2 cellular contexts compared by ENCODE assay signal in the genomic region with DNA sequence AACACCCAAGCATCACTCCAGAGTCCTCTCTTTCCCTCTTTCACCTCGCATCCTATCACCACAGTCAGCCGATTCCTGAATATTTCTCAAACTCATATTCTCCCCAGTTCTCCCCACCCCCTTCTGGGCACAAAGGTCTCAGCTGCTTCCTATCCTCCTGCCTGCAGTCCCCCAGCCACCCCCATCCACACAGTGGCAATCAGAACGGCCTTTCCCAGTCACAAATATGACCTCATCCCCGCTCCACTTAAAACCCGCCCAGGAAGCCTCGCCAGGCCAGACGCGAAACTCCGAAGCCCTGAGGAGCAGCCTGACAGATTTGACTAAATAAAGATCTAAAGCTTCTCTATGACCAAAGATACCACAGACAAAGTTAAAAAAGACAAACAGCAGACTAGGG.
TF ChIP-seq lines count a peak whose summit lies in the region.

No MANE protein-coding gene starts in this region.

TF ChIP-seq in HEK293T, 16 proteins besides CTCF, POLR2A, EP300 and RAD21 (continued from another document):
- TF ChIP-seq L3MBTL2 (conservative IDR thresholded peaks at IDR 0.05) (no peak), ELF4 (IDR thresholded peaks at IDR 0.05) (no peak)

TF ChIP-seq in K562, 482 proteins besides CTCF, POLR2A, EP300 and RAD21 (continued from another document):
- TF ChIP-seq CBX3 (IDR thresholded peaks at IDR 0.05; ENCODE audit: borderline replicate concordance in 1 of 2, low read length in 2 of 2) (no peak), FOXK2 (conservative IDR thresholded peaks at IDR 0.05 in 1 of 2, IDR thresholded peaks at IDR 0.05 in 1 of 2; ENCODE audit: low read depth in 2 of 2) (no peak)
